Comparison of ENCODE assay signal across 2 cellular contexts in genomic region chr5:179765400-179765799, GRCh38.
TF ChIP-seq lines count a peak whose summit lies in the region.

No MANE protein-coding gene starts in this region.

TF ChIP-seq in liver, 16 proteins besides CTCF, POLR2A, EP300 and RAD21:
- TF ChIP-seq JUND (IDR thresholded peaks at IDR 0.05) (peak in 1 of 2 donors; percentile 50), EGR1 (IDR thresholded peaks at IDR 0.05; ENCODE audit: low read depth in 2 of 2) (no peak), SP1 (IDR thresholded peaks at IDR 0.05) (no peak)
TF ChIP-seq in liver: peak in this region for 1.

TF ChIP-seq in HepG2, 621 proteins besides CTCF, POLR2A, EP300 and RAD21:
- TF ChIP-seq ZNF205 (CRISPR knock-in tag; IDR thresholded peaks at IDR 0.05) (no peak), PRDM4 (CRISPR knock-in tag; IDR thresholded peaks at IDR 0.05; ENCODE audit: borderline replicate concordance) (no peak), MXI1 (IDR thresholded peaks at IDR 0.05; ENCODE audit: borderline replicate concordance, low read depth, low read length) (no peak), PHF20 (CRISPR knock-in tag; IDR thresholded peaks at IDR 0.05) (no peak), HDAC1 (CRISPR knock-in tag; IDR thresholded peaks at IDR 0.05) (no peak), E2F5 (CRISPR knock-in tag; conservative IDR thresholded peaks at IDR 0.05) (no peak), ZSCAN21 (CRISPR knock-in tag; IDR thresholded peaks at IDR 0.05; ENCODE audit: borderline replicate concordance) (no peak), ESRRA (CRISPR knock-in tag; IDR thresholded peaks at IDR 0.05; ENCODE audit: low read depth) (no peak), ZFP82 (CRISPR knock-in tag; IDR thresholded peaks at IDR 0.05; ENCODE audit: borderline replicate concordance) (no peak)
- TF ChIP-seq, protein P1, sequence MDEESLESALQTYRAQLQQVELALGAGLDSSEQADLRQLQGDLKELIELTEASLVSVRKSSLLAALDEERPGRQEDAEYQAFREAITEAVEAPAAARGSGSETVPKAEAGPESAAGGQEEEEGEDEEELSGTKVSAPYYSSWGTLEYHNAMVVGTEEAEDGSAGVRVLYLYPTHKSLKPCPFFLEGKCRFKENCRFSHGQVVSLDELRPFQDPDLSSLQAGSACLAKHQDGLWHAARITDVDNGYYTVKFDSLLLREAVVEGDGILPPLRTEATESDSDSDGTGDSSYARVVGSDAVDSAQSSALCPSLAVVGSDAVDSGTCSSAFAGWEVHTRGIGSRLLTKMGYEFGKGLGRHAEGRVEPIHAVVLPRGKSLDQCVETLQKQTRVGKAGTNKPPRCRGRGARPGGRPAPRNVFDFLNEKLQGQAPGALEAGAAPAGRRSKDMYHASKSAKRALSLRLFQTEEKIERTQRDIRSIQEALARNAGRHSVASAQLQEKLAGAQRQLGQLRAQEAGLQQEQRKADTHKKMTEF (CRISPR knock-in tag; IDR thresholded peaks at IDR 0.05): no peak
